Comparison of ENCODE assay signal across 18 cellular contexts in genomic region chr4:168550071-168550766, GRCh38. TPM values are rescaled to one million over a fixed set of nuclear protein-coding genes. Genes with fewer than 3 reads are reported as not detected.
DNase-seq lines count a peak whose midpoint lies in the region; ATAC-seq, FAIRE-seq and TF ChIP-seq lines count a peak whose summit lies in the region.
"Had no signal": no experiment of that assay in that cellular context is flagged by ENCODE, and none has a peak within 500 bp of the region (broad histone marks: within the 10 kb centered on the region; RNA-seq: fewer than 3 reads in every experiment).

No MANE protein-coding gene starts in this region.

- H3K4me1 Mint-ChIP-seq in HFFc6 (ENCODE audit: low read depth) (peaks cover 62% of the 10 kb centered on the region), endothelial cell (ENCODE audit: unreplicated experiment) (peaks cover 29% of the 10 kb centered on the region)
- no peaks in the 10 kb centered on the region for H3K4me1 Mint-ChIP-seq in activated T-helper 17 cell treated with anti-CD3 and anti-CD28 coated beads, Interleukin-2, amount 50 U/mL, for 72 hours
- no peaks in the 10 kb centered on the region for H3K4me1 Mint-ChIP-seq in T-helper 2 cell treated with Interferon-gamma antibody and Interleukin-4, amounts not matched to agents 5 μg/mL and 100 μg/mL, for 36 hours (ENCODE audit: low read depth)
- H3K4me1 Mint-ChIP-seq: activated naive CD4-positive, alpha-beta T cell treated with anti-CD3 and anti-CD28 coated beads, Interleukin-2, amount 50 U/mL, for 24 hours; CD8-positive, alpha-beta memory T cell had no signal

- no peak overlapping the region for H3K9ac ChIP-seq in kidney (ENCODE audit: low read length in 2 of 2)

- H3K36me3 ChIP-seq in kidney (ENCODE audit: control insufficient read depth in 1 of 2, insufficient read depth in 2 of 2, low read length in 2 of 2) = no peaks in the 10 kb centered on the region
- H3K36me3 ChIP-seq: vagina had no signal

- H3K9me3 Mint-ChIP-seq in HFFc6 (no peaks in the 10 kb centered on the region), endothelial cell (ENCODE audit: unreplicated experiment) (no peaks in the 10 kb centered on the region)
- H3K9me3 Mint-ChIP-seq in activated T-helper 17 cell treated with anti-CD3 and anti-CD28 coated beads, Interleukin-2, amount 50 U/mL, for 72 hours = no peaks in the 10 kb centered on the region
- H3K9me3 Mint-ChIP-seq in T-helper 2 cell treated with Interferon-gamma antibody and Interleukin-4, amounts not matched to agents 5 μg/mL and 100 μg/mL, for 36 hours = no peaks in the 10 kb centered on the region
- H3K9me3 Mint-ChIP-seq: activated naive CD4-positive, alpha-beta T cell treated with anti-CD3 and anti-CD28 coated beads, Interleukin-2, amount 50 U/mL, for 24 hours; CD8-positive, alpha-beta memory T cell; stimulated activated naive CD8-positive, alpha-beta T cell treated with anti-CD3 and anti-CD28 coated beads, Interleukin-15, Interleukin-2, amounts not matched to agents 100 ng/mL and 50 ng/mL, for 24 hours had no signal

- ATAC-seq in A549 (no peak), foreskin keratinocyte (peak; percentile 37), GM18909 (IDR thresholded peaks at IDR 0.05; ENCODE audit: poor library complexity, unreplicated experiment) (no peak)
- peak; percentile 46 for ATAC-seq in activated T-helper 17 cell treated with anti-CD3 and anti-CD28 coated beads, Interleukin-2, amount 50 U/mL, for 72 hours (replicated peaks)
- ATAC-seq: esophagus mucosa had no signal

- H3K4me3 Mint-ChIP-seq in HFFc6 (peak overlapping the region; percentile 48), endothelial cell (ENCODE audit: unreplicated experiment) (no peak overlapping the region)
- H3K4me3 Mint-ChIP-seq in activated T-helper 17 cell treated with anti-CD3 and anti-CD28 coated beads, Interleukin-2, amount 50 U/mL, for 72 hours = no peak overlapping the region
- H3K4me3 Mint-ChIP-seq in T-helper 2 cell treated with Interferon-gamma antibody and Interleukin-4, amounts not matched to agents 5 μg/mL and 100 μg/mL, for 36 hours = no peak overlapping the region
- H3K4me3 Mint-ChIP-seq: activated naive CD4-positive, alpha-beta T cell treated with anti-CD3 and anti-CD28 coated beads, Interleukin-2, amount 50 U/mL, for 24 hours; CD8-positive, alpha-beta memory T cell; stimulated activated naive CD8-positive, alpha-beta T cell treated with anti-CD3 and anti-CD28 coated beads, Interleukin-15, Interleukin-2, amounts not matched to agents 100 ng/mL and 50 ng/mL, for 24 hours had no signal

- no peaks in the 10 kb centered on the region for H3K9me3 ChIP-seq in A549
- no peaks in the 10 kb centered on the region for H3K9me3 ChIP-seq in kidney (ENCODE audit: control insufficient read depth in 1 of 2, low read length in 2 of 2)
- H3K9me3 ChIP-seq: vagina had no signal

- peak overlapping the region; percentile 97 for H3K27ac Mint-ChIP-seq in HFFc6
- H3K27ac Mint-ChIP-seq in activated T-helper 17 cell treated with anti-CD3 and anti-CD28 coated beads, Interleukin-2, amount 50 U/mL, for 72 hours = no peak overlapping the region
- no peak overlapping the region for H3K27ac Mint-ChIP-seq in T-helper 2 cell treated with Interferon-gamma antibody and Interleukin-4, amounts not matched to agents 5 μg/mL and 100 μg/mL, for 36 hours
- H3K27ac Mint-ChIP-seq in endothelial cell (ENCODE audit: unreplicated experiment) = no peak overlapping the region
- H3K27ac Mint-ChIP-seq: activated naive CD4-positive, alpha-beta T cell treated with anti-CD3 and anti-CD28 coated beads, Interleukin-2, amount 50 U/mL, for 24 hours; CD8-positive, alpha-beta memory T cell; stimulated activated naive CD8-positive, alpha-beta T cell treated with anti-CD3 and anti-CD28 coated beads, Interleukin-15, Interleukin-2, amounts not matched to agents 100 ng/mL and 50 ng/mL, for 24 hours had no signal

- TF ChIP-seq CTCF in A549 (IDR thresholded peaks at IDR 0.05) (0 out of 3 replicates have a peak, but pooled peaks have one; percentile 7), HFFc6 (IDR thresholded peaks at IDR 0.05) (peak; percentile 52), foreskin keratinocyte (conservative IDR thresholded peaks at IDR 0.05) (no peak), kidney (IDR thresholded peaks at IDR 0.05; ENCODE audit: borderline replicate concordance, extremely low read depth, insufficient read depth) (no peak), endothelial cell (IDR thresholded peaks at IDR 0.05; ENCODE audit: unreplicated experiment) (no peak)

- CTCF ChIA-PET in A549 (lab: Yijun Ruan, JAX) = interaction anchor here (1.0 to 3.2 kb wide), 3 partner anchors 11 to 43 kb away, joined by 3 to 16 read pairs (median 5); no protein-coding TSS in a partner anchor

- no peaks in the 10 kb centered on the region for H3K27me3 ChIP-seq in foreskin keratinocyte
- H3K27me3 ChIP-seq: vagina had no signal

- TF ChIP-seq RAD21 in A549 (conservative IDR thresholded peaks at IDR 0.05 in 1 of 2, IDR thresholded peaks at IDR 0.05 in 1 of 2) = 0 out of 5 replicates have a peak, but pooled peaks of 1 of the 2 experiments have one; percentile 4

- peak overlapping the region; percentile 35 to 78; a peak in 4 of 6 replicates for H3K27ac ChIP-seq in A549
- peak overlapping the region; percentile 8 for H3K27ac ChIP-seq in foreskin keratinocyte
- H3K27ac ChIP-seq in kidney (ENCODE audit: low read depth in 2 of 2, low read length in 2 of 2) = no peak overlapping the region
- H3K27ac ChIP-seq: vagina had no signal

- H3K36me3 Mint-ChIP-seq in HFFc6 (ENCODE audit: low read depth) (peaks cover 5% of the 10 kb centered on the region; the same call in 1 of the 2 replicates), endothelial cell (ENCODE audit: low read depth, unreplicated experiment) (no peaks in the 10 kb centered on the region)
- H3K36me3 Mint-ChIP-seq in activated T-helper 17 cell treated with anti-CD3 and anti-CD28 coated beads, Interleukin-2, amount 50 U/mL, for 72 hours (ENCODE audit: low read depth) = no peaks in the 10 kb centered on the region
- no peaks in the 10 kb centered on the region for H3K36me3 Mint-ChIP-seq in T-helper 2 cell treated with Interferon-gamma antibody and Interleukin-4, amounts not matched to agents 5 μg/mL and 100 μg/mL, for 36 hours (ENCODE audit: low read depth)
- H3K36me3 Mint-ChIP-seq: activated naive CD4-positive, alpha-beta T cell treated with anti-CD3 and anti-CD28 coated beads, Interleukin-2, amount 50 U/mL, for 24 hours; CD8-positive, alpha-beta memory T cell had no signal

- intact Hi-C loops in kidney (cut with DNase I) = no loop called here

- TF ChIP-seq EP300 in A549 (IDR thresholded peaks at IDR 0.05) = no peak

- DNase-seq in A549 (ENCODE audit: low read depth in 1 of 2, low spot score in 1 of 2) (no peak), HFFc6 (peak; percentile 57), foreskin keratinocyte (peak in 1 of 2 donors; percentile 28), kidney (no peak), endothelial cell (ENCODE audit: low spot score) (no peak)
- DNase-seq in T-helper 2 cell treated with Interferon-gamma antibody and Interleukin-4, amounts not matched to agents 5 μg/mL and 100 μg/mL, for 36 hours (ENCODE audit: low spot score) = no peak
- DNase-seq: ACHN; CD8-positive, alpha-beta memory T cell; GDM1; NCI-H2227 treated with DMSO at 0.1 percent for 48 hours; T-helper 1 cell had no signal

- H3K4me3 ChIP-seq in A549 (no peak overlapping the region), kidney (ENCODE audit: low read length in 2 of 2) (no peak overlapping the region)
- H3K4me3 ChIP-seq: lung, vagina had no signal

- H3K27me3 Mint-ChIP-seq in HFFc6 (ENCODE audit: insufficient read depth) (no peaks in the 10 kb centered on the region), endothelial cell (ENCODE audit: unreplicated experiment) (peaks cover 3% of the 10 kb centered on the region)
- peaks cover 20% of the 10 kb centered on the region for H3K27me3 Mint-ChIP-seq in activated T-helper 17 cell treated with anti-CD3 and anti-CD28 coated beads, Interleukin-2, amount 50 U/mL, for 72 hours
- peaks cover 14% of the 10 kb centered on the region for H3K27me3 Mint-ChIP-seq in T-helper 2 cell treated with Interferon-gamma antibody and Interleukin-4, amounts not matched to agents 5 μg/mL and 100 μg/mL, for 36 hours (ENCODE audit: low read depth)
- H3K27me3 Mint-ChIP-seq: stimulated activated naive CD8-positive, alpha-beta T cell treated with anti-CD3 and anti-CD28 coated beads, Interleukin-15, Interleukin-2, amounts not matched to agents 100 ng/mL and 50 ng/mL, for 24 hours had no signal

- 67% methylated on average over 5 of the region's 5 CpGs for WGBS in A549 (ENCODE audit: missing lambda C conversion rate)

- H3K4me1 ChIP-seq in A549 = peaks cover 42% of the 10 kb centered on the region
- H3K4me1 ChIP-seq in foreskin keratinocyte = peaks cover 27% of the 10 kb centered on the region
- no peaks in the 10 kb centered on the region for H3K4me1 ChIP-seq in kidney (ENCODE audit: control insufficient read depth in 1 of 2, insufficient read depth in 1 of 2, low read depth in 1 of 2, low read length in 2 of 2)
- H3K4me1 ChIP-seq: vagina had no signal

- no peak for FAIRE-seq in A549 (lab: Jason Lieb, UNC)
- FAIRE-seq in kidney (lab: Jason Lieb, UNC) = no peak

- peak overlapping the region; percentile 31 for H3K4me2 ChIP-seq in A549

- no peak for TF ChIP-seq POLR2A in A549 (IDR thresholded peaks at IDR 0.05; ENCODE audit: low read length)

- POLR2A ChIA-PET in A549 (lab: Yijun Ruan, JAX) = no interaction called here

TF ChIP-seq in A549, 52 proteins besides CTCF, POLR2A, EP300 and RAD21 (continues in another document):
- TF ChIP-seq EHMT2 (IDR thresholded peaks at IDR 0.05; ENCODE audit: low read depth) = no peak

RNA-seq across cellular contexts. Expression of gene PALLD, which starts 53.4 kb away (rescaled TPM):
- polyA plus RNA-seq in A549 (2011; rRNA removed) (88.8 and 99.3 TPM in 2 replicates), A549 (2017; fragmentation: RNase III; extraction: RNeasy Plus Mini Kit Qiagen cat#74134 plus additional on column Dnase treatment) (113 to 134 TPM (median 123 TPM) in 3 replicates), foreskin keratinocyte (58.4 and 88.0 TPM in 2 replicates), kidney (ENCODE audit: insufficient read depth, low read depth, low replicate concordance) (43.4 TPM)
- 46.5 and 60.1 TPM in 2 replicates for polyA plus RNA-seq in A549 (2012; cell fraction: cytosol; rRNA removed)
- 58.7 and 75.0 TPM in 2 replicates for polyA plus RNA-seq in A549 (2012; cell fraction: nucleus; rRNA removed)
- 94.3 and 135 TPM in 2 replicates for polyA minus RNA-seq in A549 (2011; rRNA and poly(A)+ RNA removed)
- 100 to 1,000 TPM in 4 of 6 experiments, 10 to 100 TPM in 2; 72.6 to 163 (median 149) TPM for total RNA-seq in HFFc6 (2021; fragmentation: NEBNext Ultra II Directional; extraction: Animal tissue kit (Norgen Biotek cat#: 25700))
- 10 to 100 TPM; 11.3 to 49.1 TPM for total RNA-seq in activated T-helper 17 cell treated with anti-CD3 and anti-CD28 coated beads, Interleukin-2, amount 50 U/mL, for 72 hours
- total RNA-seq in foreskin keratinocyte (166 and 202 TPM in 2 replicates), kidney (120 TPM), endothelial cell (ENCODE audit: unreplicated experiment) (16.4 TPM)

Comparison
In these comparisons a context has a peak if more than half of its experiments do, and no peak if none do; other contexts are left out.
1. ATAC-seq: peak in activated T-helper 17 cell treated with anti-CD3 and anti-CD28 coated beads, Interleukin-2, amount 50 U/mL, for 72 hours (single experiment) and foreskin keratinocyte (single experiment); none in A549 (0 of 2) and GM18909 (single experiment).
2. H3K27ac ChIP-seq: peak in A549 (2 of 2) and foreskin keratinocyte (single experiment); none in kidney (0 of 2).
3. CTCF ChIP-seq: peak in A549 (single experiment) and HFFc6 (single experiment); none in foreskin keratinocyte (single experiment), kidney (single experiment) and endothelial cell (single experiment).